Comparison of ENCODE assay signal across 1 cellular context in genomic region chrX:154517101-154517781, GRCh38.
TF ChIP-seq lines count a peak whose summit lies in the region.

No MANE protein-coding gene starts in this region.

TF ChIP-seq in K562, 482 proteins besides CTCF, POLR2A, EP300 and RAD21:
- TF ChIP-seq TFAP4 (CRISPR knock-in tag; IDR thresholded peaks at IDR 0.05; ENCODE audit: borderline replicate concordance) (0 out of 2 replicates have a peak, but pooled peaks have one; percentile 18), MEF2D (tag; conservative IDR thresholded peaks at IDR 0.05; ENCODE audit: low read depth) (no peak)
